8 cellular contexts compared by ENCODE assay signal in genomic region chr9:121736147-121736721, GRCh38.
DNase-seq lines count a peak whose midpoint lies in the region; ATAC-seq and TF ChIP-seq lines count a peak whose summit lies in the region.

No MANE protein-coding gene starts in this region.

- peak; percentile 70 for DNase-seq in retina
- no peak for DNase-seq in activated T-helper 1 cell treated with anti-CD3 and anti-CD28 coated beads, Interleukin-12 subunit alpha, Interleukin-12 subunit beta, Interleukin-2, Interleukin-4 antibody, amounts not matched to agents 30 ng/mL and 10 ng/mL and 1 ng/mL, durations not matched to agents 14 hours and 24 hours and 36 hours (ENCODE audit: low spot score)

- H3K4me1 ChIP-seq in ES-I3 (ENCODE audit: insufficient read depth, low read length) (peaks cover 37% of the 10 kb centered on the region), iPS-15b (ENCODE audit: control insufficient read depth, insufficient read depth, low read length) (peaks cover 21% of the 10 kb centered on the region)

- H3K27ac Mint-ChIP-seq in brain, result peak overlapping the region in 3 of 5 experiments; percentile 14 to 53 (median 46)
- H3K27ac Mint-ChIP-seq in activated T-helper 1 cell treated with anti-CD3 and anti-CD28 coated beads, Interleukin-12 subunit alpha, Interleukin-12 subunit beta, Interleukin-2, Interleukin-4 antibody, amounts not matched to agents 30 ng/mL and 10 ng/mL and 1 ng/mL, durations not matched to agents 14 hours and 24 hours and 36 hours, result no peak overlapping the region

- peak overlapping the region; percentile 81 for H3K4me3 ChIP-seq in iPS-15b (ENCODE audit: low read depth, low read length)

- H3K9me3 ChIP-seq in ES-I3 (ENCODE audit: control insufficient read depth, insufficient read depth, low read length) (no peaks in the 10 kb centered on the region), iPS-15b (ENCODE audit: control insufficient read depth, insufficient read depth, low read length) (no peaks in the 10 kb centered on the region)

- H3K36me3 ChIP-seq in ES-I3 (ENCODE audit: insufficient read depth, low read length) (no peaks in the 10 kb centered on the region), iPS-15b (ENCODE audit: control insufficient read depth, insufficient read depth, low read length) (no peaks in the 10 kb centered on the region)

- no peaks in the 10 kb centered on the region for H3K9me3 Mint-ChIP-seq in brain
- H3K9me3 Mint-ChIP-seq in activated T-helper 1 cell treated with anti-CD3 and anti-CD28 coated beads, Interleukin-12 subunit alpha, Interleukin-12 subunit beta, Interleukin-2, Interleukin-4 antibody, amounts not matched to agents 30 ng/mL and 10 ng/mL and 1 ng/mL, durations not matched to agents 14 hours and 24 hours and 36 hours, result no peaks in the 10 kb centered on the region

- H3K4me3 Mint-ChIP-seq in brain, result peak overlapping the region in 4 of 5 experiments; percentile 49 to 83 (median 71)
- no peak overlapping the region for H3K4me3 Mint-ChIP-seq in activated T-helper 1 cell treated with anti-CD3 and anti-CD28 coated beads, Interleukin-12 subunit alpha, Interleukin-12 subunit beta, Interleukin-2, Interleukin-4 antibody, amounts not matched to agents 30 ng/mL and 10 ng/mL and 1 ng/mL, durations not matched to agents 14 hours and 24 hours and 36 hours

- intact Hi-C loops in activated T-helper 1 cell treated with anti-CD3 and anti-CD28 coated beads, Interleukin-12 subunit alpha, Interleukin-12 subunit beta, Interleukin-2, Interleukin-4 antibody, amounts not matched to agents 30 ng/mL and 10 ng/mL and 1 ng/mL, durations not matched to agents 14 hours and 24 hours and 36 hours (cut with micrococcal nuclease), result no loop called here

- H3K9ac ChIP-seq in ES-I3 (ENCODE audit: low read depth, low read length), result peak overlapping the region; percentile 83
- no peak overlapping the region for H3K9ac ChIP-seq in iPS-15b (ENCODE audit: low read depth, low read length)

- no peak for TF ChIP-seq CTCF in brain (conservative IDR thresholded peaks at IDR 0.05)

- peaks cover 95% of the 10 kb centered on the region for H3K4me1 Mint-ChIP-seq in brain
- no peaks in the 10 kb centered on the region for H3K4me1 Mint-ChIP-seq in activated T-helper 1 cell treated with anti-CD3 and anti-CD28 coated beads, Interleukin-12 subunit alpha, Interleukin-12 subunit beta, Interleukin-2, Interleukin-4 antibody, amounts not matched to agents 30 ng/mL and 10 ng/mL and 1 ng/mL, durations not matched to agents 14 hours and 24 hours and 36 hours (ENCODE audit: low read depth)

- H3K27me3 Mint-ChIP-seq in brain, result peaks cover 6% of the 10 kb centered on the region
- H3K27me3 Mint-ChIP-seq in activated T-helper 1 cell treated with anti-CD3 and anti-CD28 coated beads, Interleukin-12 subunit alpha, Interleukin-12 subunit beta, Interleukin-2, Interleukin-4 antibody, amounts not matched to agents 30 ng/mL and 10 ng/mL and 1 ng/mL, durations not matched to agents 14 hours and 24 hours and 36 hours (ENCODE audit: insufficient read depth), result peaks cover 29% of the 10 kb centered on the region

- H3K27me3 ChIP-seq in iPS-15b (ENCODE audit: control insufficient read depth, insufficient read depth, low read length), result no peaks in the 10 kb centered on the region

- ATAC-seq in GM21528 (IDR thresholded peaks at IDR 0.05; ENCODE audit: low FRiP score, unreplicated experiment), result no peak
- no peak for ATAC-seq in GM19452 (IDR thresholded peaks at IDR 0.05; ENCODE audit: unreplicated experiment)
- no peak for ATAC-seq in GM21529 (IDR thresholded peaks at IDR 0.05; ENCODE audit: unreplicated experiment)

- no peaks in the 10 kb centered on the region for H3K36me3 Mint-ChIP-seq in brain
- no peaks in the 10 kb centered on the region for H3K36me3 Mint-ChIP-seq in activated T-helper 1 cell treated with anti-CD3 and anti-CD28 coated beads, Interleukin-12 subunit alpha, Interleukin-12 subunit beta, Interleukin-2, Interleukin-4 antibody, amounts not matched to agents 30 ng/mL and 10 ng/mL and 1 ng/mL, durations not matched to agents 14 hours and 24 hours and 36 hours (ENCODE audit: low read depth)
